ENCODE assay signal across 1 cellular context in the genomic region with DNA sequence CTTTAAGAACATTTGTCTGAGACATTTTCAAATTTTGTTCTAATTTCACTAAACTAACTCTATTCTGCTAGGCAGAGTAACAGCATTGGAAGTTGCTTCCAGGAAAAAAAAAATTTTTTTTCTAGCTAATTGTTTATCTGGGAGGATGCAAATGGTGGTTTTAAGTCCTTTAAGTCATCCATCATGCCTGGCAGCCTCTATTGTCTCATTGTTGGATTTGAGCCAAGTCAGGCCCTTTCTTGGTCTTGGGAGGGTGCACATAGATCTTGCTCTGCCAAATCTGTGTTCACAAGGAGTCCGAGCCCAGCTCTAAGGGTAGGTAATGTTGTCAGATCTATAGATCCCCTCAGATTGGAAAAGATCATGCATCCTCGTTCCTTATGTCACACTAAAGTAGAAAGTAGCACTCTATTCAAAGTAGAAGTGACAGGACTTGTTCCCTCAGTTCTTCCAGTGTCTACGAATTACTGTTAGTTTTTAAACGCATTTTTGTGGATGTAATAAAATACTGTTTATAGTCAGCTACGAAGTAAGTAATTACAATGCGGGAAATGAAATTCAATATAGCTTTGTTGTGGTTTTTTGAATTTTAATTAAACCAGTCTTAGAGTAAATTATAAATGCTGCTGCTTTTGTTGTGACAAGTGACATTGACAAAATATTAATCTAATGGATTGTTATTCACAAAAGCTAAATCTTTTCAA.
A peak's percentile ranks its signal among the peaks of the same experiment; 100 is the strongest.
TF ChIP-seq lines count a peak whose summit lies in the region.

No MANE protein-coding gene starts in this region.

TF ChIP-seq in SK-N-SH, 30 proteins besides CTCF, POLR2A, EP300 and RAD21 (continued from another document):
- no peak for TF ChIP-seq REST (IDR thresholded peaks at IDR 0.05; ENCODE audit: low read depth, low read length)
- no peak for TF ChIP-seq RFX5 (IDR thresholded peaks at IDR 0.05; ENCODE audit: low read length)
- TF ChIP-seq FOSL2 (IDR thresholded peaks at IDR 0.05; ENCODE audit: borderline replicate concordance, low read depth), result no peak
- no peak for TF ChIP-seq USF1 (IDR thresholded peaks at IDR 0.05; ENCODE audit: borderline replicate concordance, low read depth)
- no peak for TF ChIP-seq ELF1 (IDR thresholded peaks at IDR 0.05)
- TF ChIP-seq, protein P1, sequence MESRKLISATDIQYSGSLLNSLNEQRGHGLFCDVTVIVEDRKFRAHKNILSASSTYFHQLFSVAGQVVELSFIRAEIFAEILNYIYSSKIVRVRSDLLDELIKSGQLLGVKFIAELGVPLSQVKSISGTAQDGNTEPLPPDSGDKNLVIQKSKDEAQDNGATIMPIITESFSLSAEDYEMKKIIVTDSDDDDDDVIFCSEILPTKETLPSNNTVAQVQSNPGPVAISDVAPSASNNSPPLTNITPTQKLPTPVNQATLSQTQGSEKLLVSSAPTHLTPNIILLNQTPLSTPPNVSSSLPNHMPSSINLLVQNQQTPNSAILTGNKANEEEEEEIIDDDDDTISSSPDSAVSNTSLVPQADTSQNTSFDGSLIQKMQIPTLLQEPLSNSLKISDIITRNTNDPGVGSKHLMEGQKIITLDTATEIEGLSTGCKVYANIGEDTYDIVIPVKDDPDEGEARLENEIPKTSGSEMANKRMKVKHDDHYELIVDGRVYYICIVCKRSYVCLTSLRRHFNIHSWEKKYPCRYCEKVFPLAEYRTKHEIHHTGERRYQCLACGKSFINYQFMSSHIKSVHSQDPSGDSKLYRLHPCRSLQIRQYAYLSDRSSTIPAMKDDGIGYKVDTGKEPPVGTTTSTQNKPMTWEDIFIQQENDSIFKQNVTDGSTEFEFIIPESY (IDR thresholded peaks at IDR 0.05; ENCODE audit: borderline replicate concordance, low read depth), result no peak
- TF ChIP-seq, protein P2, sequence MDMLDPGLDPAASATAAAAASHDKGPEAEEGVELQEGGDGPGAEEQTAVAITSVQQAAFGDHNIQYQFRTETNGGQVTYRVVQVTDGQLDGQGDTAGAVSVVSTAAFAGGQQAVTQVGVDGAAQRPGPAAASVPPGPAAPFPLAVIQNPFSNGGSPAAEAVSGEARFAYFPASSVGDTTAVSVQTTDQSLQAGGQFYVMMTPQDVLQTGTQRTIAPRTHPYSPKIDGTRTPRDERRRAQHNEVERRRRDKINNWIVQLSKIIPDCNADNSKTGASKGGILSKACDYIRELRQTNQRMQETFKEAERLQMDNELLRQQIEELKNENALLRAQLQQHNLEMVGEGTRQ (IDR thresholded peaks at IDR 0.05; ENCODE audit: borderline replicate concordance, low read depth, low read length), result no peak
- TF ChIP-seq MAX (IDR thresholded peaks at IDR 0.05; ENCODE audit: low read depth), result 0 out of 2 replicates have a peak, but pooled peaks have one; percentile 7
- TF ChIP-seq TAF1 (IDR thresholded peaks at IDR 0.05; ENCODE audit: borderline replicate concordance, low read depth, low read length), result 0 out of 2 replicates have a peak, but pooled peaks have one; percentile 14
- TF ChIP-seq SIN3A (IDR thresholded peaks at IDR 0.05; ENCODE audit: borderline replicate concordance, low read depth, low read length), result peak; percentile 60; the same call in 1 of the 2 replicates
- no peak for TF ChIP-seq GABPA (IDR thresholded peaks at IDR 0.05; ENCODE audit: low read depth)
- peak; percentile 42 for TF ChIP-seq TCF12 (IDR thresholded peaks at IDR 0.05)
- TF ChIP-seq NFIC (IDR thresholded peaks at IDR 0.05; ENCODE audit: borderline replicate concordance), result peak; percentile 93
- peak; percentile 27; the same call in 1 of the 2 replicates for TF ChIP-seq JUND (IDR thresholded peaks at IDR 0.05)
- no peak for TF ChIP-seq SMC3 (IDR thresholded peaks at IDR 0.05; ENCODE audit: low read depth, low read length)
